1 cellular context compared by ENCODE assay signal in the genomic region with DNA sequence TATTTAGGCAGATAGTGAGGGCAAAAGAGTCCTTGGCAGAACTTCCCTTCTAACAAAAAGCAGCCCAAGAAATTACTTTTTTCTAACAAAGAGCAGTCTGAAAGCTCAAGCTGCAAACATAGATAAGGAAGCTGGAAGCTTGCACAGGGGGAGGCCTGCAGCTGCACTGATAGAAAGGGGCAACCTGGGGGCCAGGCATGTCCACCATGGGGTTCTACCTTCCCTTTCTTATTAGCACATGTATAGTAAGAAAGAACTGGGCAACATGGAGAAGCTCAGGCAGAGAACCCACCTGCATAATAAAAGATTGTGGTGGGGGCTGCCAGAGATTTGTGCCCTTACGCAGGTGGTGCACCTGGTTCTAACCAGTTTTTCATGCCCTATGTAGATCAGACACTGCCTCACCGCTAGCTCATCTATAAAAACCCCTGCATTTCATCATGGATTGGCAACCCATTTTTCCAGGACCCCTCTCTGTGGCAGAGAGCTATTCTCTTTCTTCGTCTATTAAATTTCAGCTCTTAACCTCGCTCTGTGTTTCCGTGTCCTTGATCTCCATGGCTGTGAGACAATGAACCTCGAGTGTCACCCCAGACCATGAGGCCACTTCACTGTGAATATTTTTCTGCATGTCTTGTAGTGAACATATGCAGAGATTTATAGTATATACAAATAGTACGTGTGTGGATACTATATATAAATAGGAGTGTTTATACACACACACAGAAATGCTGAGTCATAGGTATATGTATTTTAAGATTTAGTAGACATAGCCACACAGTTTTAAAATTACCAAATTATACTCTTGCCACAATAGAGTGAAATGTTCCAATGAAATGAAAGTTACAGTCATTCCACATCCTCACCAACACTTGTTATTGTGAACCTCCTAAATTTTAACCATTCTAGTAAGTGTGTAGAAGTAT.
TF ChIP-seq lines count a peak whose summit lies in the region.

No MANE protein-coding gene starts in this region.

TF ChIP-seq in GM23338, 12 proteins besides CTCF, POLR2A, EP300 and RAD21:
- TF ChIP-seq ZNF331 (CRISPR knock-in tag; IDR thresholded peaks at IDR 0.05; ENCODE audit: low read depth): no peak
- TF ChIP-seq EZH2phosphoT487 (IDR thresholded peaks at IDR 0.05; ENCODE audit: unreplicated experiment): no peak
- no peak for TF ChIP-seq POLR2AphosphoS5 (IDR thresholded peaks at IDR 0.05; ENCODE audit: low read depth)
- no peak for TF ChIP-seq ZNF114 (CRISPR knock-in tag; IDR thresholded peaks at IDR 0.05)
- no peak for TF ChIP-seq EZH2 (IDR thresholded peaks at IDR 0.05; ENCODE audit: low read depth, unreplicated experiment)
- TF ChIP-seq, protein P1, sequence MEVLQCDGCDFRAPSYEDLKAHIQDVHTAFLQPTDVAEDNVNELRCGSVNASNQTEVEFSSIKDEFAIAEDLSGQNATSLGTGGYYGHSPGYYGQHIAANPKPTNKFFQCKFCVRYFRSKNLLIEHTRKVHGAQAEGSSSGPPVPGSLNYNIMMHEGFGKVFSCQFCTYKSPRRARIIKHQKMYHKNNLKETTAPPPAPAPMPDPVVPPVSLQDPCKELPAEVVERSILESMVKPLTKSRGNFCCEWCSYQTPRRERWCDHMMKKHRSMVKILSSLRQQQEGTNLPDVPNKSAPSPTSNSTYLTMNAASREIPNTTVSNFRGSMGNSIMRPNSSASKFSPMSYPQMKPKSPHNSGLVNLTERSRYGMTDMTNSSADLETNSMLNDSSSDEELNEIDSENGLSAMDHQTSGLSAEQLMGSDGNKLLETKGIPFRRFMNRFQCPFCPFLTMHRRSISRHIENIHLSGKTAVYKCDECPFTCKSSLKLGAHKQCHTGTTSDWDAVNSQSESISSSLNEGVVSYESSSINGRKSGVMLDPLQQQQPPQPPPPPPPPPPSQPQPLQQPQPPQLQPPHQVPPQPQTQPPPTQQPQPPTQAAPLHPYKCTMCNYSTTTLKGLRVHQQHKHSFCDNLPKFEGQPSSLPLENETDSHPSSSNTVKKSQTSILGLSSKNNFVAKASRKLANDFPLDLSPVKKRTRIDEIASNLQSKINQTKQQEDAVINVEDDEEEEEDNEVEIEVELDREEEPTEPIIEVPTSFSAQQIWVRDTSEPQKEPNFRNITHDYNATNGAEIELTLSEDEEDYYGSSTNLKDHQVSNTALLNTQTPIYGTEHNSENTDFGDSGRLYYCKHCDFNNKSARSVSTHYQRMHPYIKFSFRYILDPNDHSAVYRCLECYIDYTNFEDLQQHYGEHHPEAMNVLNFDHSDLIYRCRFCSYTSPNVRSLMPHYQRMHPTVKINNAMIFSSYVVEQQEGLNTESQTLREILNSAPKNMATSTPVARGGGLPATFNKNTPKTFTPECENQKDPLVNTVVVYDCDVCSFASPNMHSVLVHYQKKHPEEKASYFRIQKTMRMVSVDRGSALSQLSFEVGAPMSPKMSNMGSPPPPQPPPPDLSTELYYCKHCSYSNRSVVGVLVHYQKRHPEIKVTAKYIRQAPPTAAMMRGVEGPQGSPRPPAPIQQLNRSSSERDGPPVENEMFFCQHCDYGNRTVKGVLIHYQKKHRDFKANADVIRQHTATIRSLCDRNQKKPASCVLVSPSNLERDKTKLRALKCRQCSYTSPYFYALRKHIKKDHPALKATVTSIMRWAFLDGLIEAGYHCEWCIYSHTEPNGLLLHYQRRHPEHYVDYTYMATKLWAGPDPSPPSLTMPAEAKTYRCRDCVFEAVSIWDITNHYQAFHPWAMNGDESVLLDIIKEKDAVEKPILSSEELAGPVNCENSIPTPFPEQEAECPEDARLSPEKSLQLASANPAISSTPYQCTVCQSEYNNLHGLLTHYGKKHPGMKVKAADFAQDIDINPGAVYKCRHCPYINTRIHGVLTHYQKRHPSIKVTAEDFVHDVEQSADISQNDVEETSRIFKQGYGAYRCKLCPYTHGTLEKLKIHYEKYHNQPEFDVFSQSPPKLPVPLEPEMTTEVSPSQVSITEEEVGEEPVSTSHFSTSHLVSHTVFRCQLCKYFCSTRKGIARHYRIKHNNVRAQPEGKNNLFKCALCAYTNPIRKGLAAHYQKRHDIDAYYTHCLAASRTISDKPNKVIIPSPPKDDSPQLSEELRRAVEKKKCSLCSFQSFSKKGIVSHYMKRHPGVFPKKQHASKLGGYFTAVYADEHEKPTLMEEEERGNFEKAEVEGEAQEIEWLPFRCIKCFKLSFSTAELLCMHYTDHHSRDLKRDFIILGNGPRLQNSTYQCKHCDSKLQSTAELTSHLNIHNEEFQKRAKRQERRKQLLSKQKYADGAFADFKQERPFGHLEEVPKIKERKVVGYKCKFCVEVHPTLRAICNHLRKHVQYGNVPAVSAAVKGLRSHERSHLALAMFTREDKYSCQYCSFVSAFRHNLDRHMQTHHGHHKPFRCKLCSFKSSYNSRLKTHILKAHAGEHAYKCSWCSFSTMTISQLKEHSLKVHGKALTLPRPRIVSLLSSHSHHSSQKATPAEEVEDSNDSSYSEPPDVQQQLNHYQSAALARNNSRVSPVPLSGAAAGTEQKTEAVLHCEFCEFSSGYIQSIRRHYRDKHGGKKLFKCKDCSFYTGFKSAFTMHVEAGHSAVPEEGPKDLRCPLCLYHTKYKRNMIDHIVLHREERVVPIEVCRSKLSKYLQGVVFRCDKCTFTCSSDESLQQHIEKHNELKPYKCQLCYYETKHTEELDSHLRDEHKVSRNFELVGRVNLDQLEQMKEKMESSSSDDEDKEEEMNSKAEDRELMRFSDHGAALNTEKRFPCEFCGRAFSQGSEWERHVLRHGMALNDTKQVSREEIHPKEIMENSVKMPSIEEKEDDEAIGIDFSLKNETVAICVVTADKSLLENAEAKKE (CRISPR knock-in tag; IDR thresholded peaks at IDR 0.05): no peak
- TF ChIP-seq, protein P2, sequence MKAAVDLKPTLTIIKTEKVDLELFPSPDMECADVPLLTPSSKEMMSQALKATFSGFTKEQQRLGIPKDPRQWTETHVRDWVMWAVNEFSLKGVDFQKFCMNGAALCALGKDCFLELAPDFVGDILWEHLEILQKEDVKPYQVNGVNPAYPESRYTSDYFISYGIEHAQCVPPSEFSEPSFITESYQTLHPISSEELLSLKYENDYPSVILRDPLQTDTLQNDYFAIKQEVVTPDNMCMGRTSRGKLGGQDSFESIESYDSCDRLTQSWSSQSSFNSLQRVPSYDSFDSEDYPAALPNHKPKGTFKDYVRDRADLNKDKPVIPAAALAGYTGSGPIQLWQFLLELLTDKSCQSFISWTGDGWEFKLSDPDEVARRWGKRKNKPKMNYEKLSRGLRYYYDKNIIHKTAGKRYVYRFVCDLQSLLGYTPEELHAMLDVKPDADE (IDR thresholded peaks at IDR 0.05): no peak
- no peak for TF ChIP-seq NANOG (IDR thresholded peaks at IDR 0.05; ENCODE audit: borderline replicate concordance)
- TF ChIP-seq, protein P3, sequence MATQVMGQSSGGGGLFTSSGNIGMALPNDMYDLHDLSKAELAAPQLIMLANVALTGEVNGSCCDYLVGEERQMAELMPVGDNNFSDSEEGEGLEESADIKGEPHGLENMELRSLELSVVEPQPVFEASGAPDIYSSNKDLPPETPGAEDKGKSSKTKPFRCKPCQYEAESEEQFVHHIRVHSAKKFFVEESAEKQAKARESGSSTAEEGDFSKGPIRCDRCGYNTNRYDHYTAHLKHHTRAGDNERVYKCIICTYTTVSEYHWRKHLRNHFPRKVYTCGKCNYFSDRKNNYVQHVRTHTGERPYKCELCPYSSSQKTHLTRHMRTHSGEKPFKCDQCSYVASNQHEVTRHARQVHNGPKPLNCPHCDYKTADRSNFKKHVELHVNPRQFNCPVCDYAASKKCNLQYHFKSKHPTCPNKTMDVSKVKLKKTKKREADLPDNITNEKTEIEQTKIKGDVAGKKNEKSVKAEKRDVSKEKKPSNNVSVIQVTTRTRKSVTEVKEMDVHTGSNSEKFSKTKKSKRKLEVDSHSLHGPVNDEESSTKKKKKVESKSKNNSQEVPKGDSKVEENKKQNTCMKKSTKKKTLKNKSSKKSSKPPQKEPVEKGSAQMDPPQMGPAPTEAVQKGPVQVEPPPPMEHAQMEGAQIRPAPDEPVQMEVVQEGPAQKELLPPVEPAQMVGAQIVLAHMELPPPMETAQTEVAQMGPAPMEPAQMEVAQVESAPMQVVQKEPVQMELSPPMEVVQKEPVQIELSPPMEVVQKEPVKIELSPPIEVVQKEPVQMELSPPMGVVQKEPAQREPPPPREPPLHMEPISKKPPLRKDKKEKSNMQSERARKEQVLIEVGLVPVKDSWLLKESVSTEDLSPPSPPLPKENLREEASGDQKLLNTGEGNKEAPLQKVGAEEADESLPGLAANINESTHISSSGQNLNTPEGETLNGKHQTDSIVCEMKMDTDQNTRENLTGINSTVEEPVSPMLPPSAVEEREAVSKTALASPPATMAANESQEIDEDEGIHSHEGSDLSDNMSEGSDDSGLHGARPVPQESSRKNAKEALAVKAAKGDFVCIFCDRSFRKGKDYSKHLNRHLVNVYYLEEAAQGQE (IDR thresholded peaks at IDR 0.05; ENCODE audit: unreplicated experiment): no peak
- no peak for TF ChIP-seq CREB1 (CRISPR knock-in tag; IDR thresholded peaks at IDR 0.05; ENCODE audit: low read depth)
- TF ChIP-seq JUNB (IDR thresholded peaks at IDR 0.05; ENCODE audit: unreplicated experiment): no peak
- TF ChIP-seq STAT1 (IDR thresholded peaks at IDR 0.05; ENCODE audit: unreplicated experiment): no peak
